ENCODE assay signal across 1 cellular context in genomic region chr16:15398618-15399316, GRCh38.
TF ChIP-seq lines count a peak whose summit lies in the region.

No MANE protein-coding gene starts in this region.

TF ChIP-seq in HepG2, 621 proteins besides CTCF, POLR2A, EP300 and RAD21 (continues in another document):
- TF ChIP-seq ZKSCAN1 (IDR thresholded peaks at IDR 0.05; ENCODE audit: low read length) (0 out of 2 replicates have a peak, but pooled peaks have one; percentile 16), ATRX (CRISPR knock-in tag; IDR thresholded peaks at IDR 0.05; ENCODE audit: borderline replicate concordance) (no peak), JARID2 (CRISPR knock-in tag; IDR thresholded peaks at IDR 0.05; ENCODE audit: insufficient replicate concordance) (no peak), SP4 (CRISPR knock-in tag; IDR thresholded peaks at IDR 0.05) (0 out of 2 replicates have a peak, but pooled peaks have one; percentile 24), ZNF781 (CRISPR knock-in tag; IDR thresholded peaks at IDR 0.05; ENCODE audit: borderline replicate concordance, not compliant biosample characterization) (peak; percentile 91), NR2F1 (CRISPR knock-in tag; IDR thresholded peaks at IDR 0.05) (peak in 1 of 2 experiments; percentile 27; a peak in 2 of 4 replicates), ZNF354B (CRISPR knock-in tag; IDR thresholded peaks at IDR 0.05) (peak; percentile 62; the same call in 1 of the 2 replicates), ZBTB20 (CRISPR knock-in tag; IDR thresholded peaks at IDR 0.05; ENCODE audit: borderline replicate concordance, low read depth) (peak; percentile 83; the same call in 1 of the 2 replicates), NONO (IDR thresholded peaks at IDR 0.05) (no peak), NONO (CRISPR knock-in tag; conservative IDR thresholded peaks at IDR 0.05) (peak; percentile 89), ZNF816 (CRISPR knock-in tag; IDR thresholded peaks at IDR 0.05; ENCODE audit: borderline replicate concordance) (no peak; the same call in 1 of the 2 replicates), POLR2AphosphoS5 (IDR thresholded peaks at IDR 0.05; ENCODE audit: low read depth, low read length) (0 out of 2 replicates have a peak, but pooled peaks have one; percentile 35), SNAPC2 (CRISPR knock-in tag; IDR thresholded peaks at IDR 0.05) (peak; percentile 89; the same call in 1 of the 2 replicates), NFAT5 (CRISPR knock-in tag; IDR thresholded peaks at IDR 0.05) (no peak), FOXA3 (CRISPR knock-in tag; IDR thresholded peaks at IDR 0.05) (peak; percentile 72), TMF1 (CRISPR knock-in tag; IDR thresholded peaks at IDR 0.05; ENCODE audit: low read depth) (0 out of 2 replicates have a peak, but pooled peaks have one; percentile 36), ZFY (CRISPR knock-in tag; IDR thresholded peaks at IDR 0.05) (peak; percentile 16), ZNF784 (CRISPR knock-in tag; IDR thresholded peaks at IDR 0.05; ENCODE audit: borderline replicate concordance) (peak; percentile 37; the same call in 1 of the 2 replicates), ZNF543 (CRISPR knock-in tag; IDR thresholded peaks at IDR 0.05) (peak; percentile 73; the same call in 1 of the 2 replicates), TSC22D2 (CRISPR knock-in tag; IDR thresholded peaks at IDR 0.05; ENCODE audit: borderline replicate concordance) (peak; percentile 65; the same call in 1 of the 2 replicates), ARNTL (CRISPR knock-in tag; IDR thresholded peaks at IDR 0.05) (peak; percentile 44; the same call in 1 of the 2 replicates), ZNF737 (CRISPR knock-in tag; IDR thresholded peaks at IDR 0.05; ENCODE audit: borderline replicate concordance) (peak; percentile 81; the same call in 1 of the 2 replicates), ZNF879 (CRISPR knock-in tag; IDR thresholded peaks at IDR 0.05) (0 out of 2 replicates have a peak, but pooled peaks have one; percentile 59), MIXL1 (CRISPR knock-in tag; IDR thresholded peaks at IDR 0.05) (peak; percentile 98), PCBP1 (IDR thresholded peaks at IDR 0.05; ENCODE audit: borderline replicate concordance, low read depth, low read length) (no peak), ZSCAN5A (CRISPR knock-in tag; IDR thresholded peaks at IDR 0.05; ENCODE audit: borderline replicate concordance) (peak; percentile 89), TARDBP (CRISPR knock-in tag; IDR thresholded peaks at IDR 0.05) (peak; percentile 90), ZNF383 (CRISPR knock-in tag; IDR thresholded peaks at IDR 0.05; ENCODE audit: borderline replicate concordance) (no peak), ZNF264 (CRISPR knock-in tag; IDR thresholded peaks at IDR 0.05) (peak; percentile 76; the same call in 1 of the 2 replicates), CREB1 (IDR thresholded peaks at IDR 0.05) (no peak), CREB1 (CRISPR knock-in tag; IDR thresholded peaks at IDR 0.05) (peak; percentile 55), ZNF629 (CRISPR knock-in tag; conservative IDR thresholded peaks at IDR 0.05) (no peak), SMAD9 (CRISPR knock-in tag; IDR thresholded peaks at IDR 0.05) (no peak), POGK (CRISPR knock-in tag; conservative IDR thresholded peaks at IDR 0.05) (peak; percentile 48; the same call in 1 of the 2 replicates), ZNF292 (CRISPR knock-in tag; IDR thresholded peaks at IDR 0.05; ENCODE audit: borderline replicate concordance, low read depth) (peak; percentile 91), RXRB (CRISPR knock-in tag; IDR thresholded peaks at IDR 0.05; ENCODE audit: borderline replicate concordance) (peak; percentile 99), SOX5 (CRISPR knock-in tag; IDR thresholded peaks at IDR 0.05; ENCODE audit: borderline replicate concordance) (peak; percentile 78; the same call in 1 of the 2 replicates), ARID5B (CRISPR knock-in tag; IDR thresholded peaks at IDR 0.05) (peak; percentile 95), PBX3 (CRISPR knock-in tag; IDR thresholded peaks at IDR 0.05; ENCODE audit: borderline replicate concordance) (no peak), ZBTB3 (CRISPR knock-in tag; IDR thresholded peaks at IDR 0.05; ENCODE audit: borderline replicate concordance, low read depth) (peak; percentile 61; the same call in 1 of the 2 replicates), ZIK1 (CRISPR knock-in tag; IDR thresholded peaks at IDR 0.05; ENCODE audit: borderline replicate concordance, low read depth) (no peak), FOSL2 (CRISPR knock-in tag; IDR thresholded peaks at IDR 0.05) (peak; percentile 59), SP2 (CRISPR knock-in tag; IDR thresholded peaks at IDR 0.05) (0 out of 2 replicates have a peak, but pooled peaks have one; percentile 43), SATB2 (CRISPR knock-in tag; IDR thresholded peaks at IDR 0.05) (no peak; the same call in 1 of the 2 replicates), BORCS8-MEF2B (CRISPR knock-in tag; IDR thresholded peaks at IDR 0.05) (peak; percentile 70), TIGD3 (CRISPR knock-in tag; IDR thresholded peaks at IDR 0.05; ENCODE audit: borderline replicate concordance) (peak; percentile 36; the same call in 1 of the 2 replicates), EZH2 (conservative IDR thresholded peaks at IDR 0.05; ENCODE audit: low read depth, low read length) (no peak), KDM1A (CRISPR knock-in tag; IDR thresholded peaks at IDR 0.05) (peak; percentile 79), HMG20B (CRISPR knock-in tag; conservative IDR thresholded peaks at IDR 0.05) (peak; percentile 71), GMEB1 (CRISPR knock-in tag; IDR thresholded peaks at IDR 0.05; ENCODE audit: borderline replicate concordance) (peak; percentile 66; the same call in 1 of the 2 replicates)
